1 cellular context compared by ENCODE assay signal in the genomic region with DNA sequence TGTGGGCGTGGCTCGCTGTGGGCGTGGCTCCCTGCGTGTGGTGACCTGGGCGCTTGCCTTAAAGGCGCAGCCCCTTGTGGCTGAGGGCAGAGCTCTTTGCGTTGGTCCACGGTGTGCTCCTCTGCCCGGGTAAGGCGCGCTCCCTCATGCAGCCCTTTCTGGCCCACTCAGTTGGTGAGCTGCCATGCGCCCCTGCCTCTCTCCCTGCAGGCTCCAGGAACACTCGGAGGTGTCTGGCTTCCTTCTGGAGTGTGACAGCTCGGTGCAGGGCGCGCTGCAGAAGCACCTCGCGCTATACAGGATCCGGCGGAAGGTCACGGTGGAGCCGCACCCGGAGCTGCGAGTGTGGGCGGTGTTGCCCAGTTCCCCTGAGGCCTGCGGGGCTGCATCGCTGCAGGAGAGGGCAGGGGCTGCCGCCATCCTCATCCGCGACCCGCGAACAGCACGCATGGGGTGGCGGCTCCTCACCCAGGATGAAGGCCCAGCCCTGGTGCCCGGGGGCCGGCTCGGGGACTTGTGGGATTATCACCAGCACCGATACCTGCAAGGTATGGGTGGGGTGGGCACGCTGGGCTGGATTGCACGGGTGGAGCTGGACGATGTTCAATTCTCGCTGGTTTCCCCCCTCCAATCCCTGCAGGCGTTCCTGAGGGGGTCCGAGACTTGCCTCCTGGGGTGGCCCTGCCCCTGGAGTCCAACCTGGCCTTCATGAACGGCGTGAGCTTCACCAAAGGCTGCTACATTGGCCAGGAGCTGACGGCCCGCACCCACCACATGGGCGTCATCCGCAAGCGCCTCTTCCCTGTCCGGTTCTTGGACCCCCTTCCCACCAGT.
TF ChIP-seq lines count a peak whose summit lies in the region.

No MANE protein-coding gene starts in this region.

TF ChIP-seq in HCT116, 20 proteins besides CTCF, POLR2A, EP300 and RAD21 (continued from another document):
- no peak for TF ChIP-seq YY1 (IDR thresholded peaks at IDR 0.05; ENCODE audit: extremely low read depth, insufficient replicate concordance, low read depth, low read length)
- no peak for TF ChIP-seq EGR1 (IDR thresholded peaks at IDR 0.05; ENCODE audit: low read depth)
